1 cellular context compared by ENCODE assay signal in the genomic region with DNA sequence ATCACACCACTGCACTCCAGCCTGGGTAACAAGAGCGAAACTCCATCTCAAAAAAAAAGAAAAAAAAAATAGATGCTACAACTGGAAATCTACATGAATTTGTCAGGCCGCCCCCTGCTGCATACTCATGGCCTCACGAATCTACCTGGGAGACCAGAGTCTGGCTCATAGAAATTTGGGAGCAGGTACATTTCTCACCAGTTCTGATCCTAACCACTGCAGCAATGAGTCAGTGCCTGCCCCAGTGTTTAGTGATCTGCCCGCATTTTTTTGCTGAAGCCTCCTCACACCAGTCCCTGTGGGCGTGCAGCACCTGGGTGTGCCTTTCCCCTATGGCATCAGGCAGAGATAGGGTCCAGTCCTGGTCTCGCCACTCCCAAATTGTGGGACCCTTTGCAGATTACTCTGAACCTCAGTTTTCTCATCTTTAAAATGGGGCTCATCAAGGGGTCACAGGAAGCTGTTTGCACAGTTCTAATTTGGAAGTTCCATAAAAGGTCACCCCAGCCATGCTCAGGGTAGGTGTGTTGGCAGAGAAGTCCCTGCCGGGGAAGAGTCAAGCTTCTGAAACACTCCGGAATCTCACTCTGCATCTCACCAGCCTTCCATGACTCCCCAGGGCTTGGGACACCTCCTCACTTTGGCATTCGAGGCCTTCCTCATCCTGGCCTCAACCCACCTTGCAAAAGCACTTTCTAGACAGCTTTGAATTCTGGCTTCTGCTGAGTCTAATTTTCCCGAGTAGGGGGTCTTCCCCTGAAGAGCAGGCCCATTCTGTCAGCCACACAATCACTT.
TF ChIP-seq lines count a peak whose summit lies in the region.

No MANE protein-coding gene starts in this region.

TF ChIP-seq in endothelial cell of umbilical vein, 7 proteins besides CTCF, POLR2A, EP300 and RAD21:
- no peak for TF ChIP-seq GATA2 (IDR thresholded peaks at IDR 0.05; ENCODE audit: insufficient read depth, insufficient read length, low read depth, low read length)
- TF ChIP-seq EZH2 (IDR thresholded peaks at IDR 0.05; ENCODE audit: borderline replicate concordance, low read depth, low read length, severe bottlenecking): no peak
- no peak for TF ChIP-seq JUN (IDR thresholded peaks at IDR 0.05; ENCODE audit: borderline replicate concordance, insufficient read depth, insufficient read length, low read depth)
- no peak for TF ChIP-seq FOS (IDR thresholded peaks at IDR 0.05; ENCODE audit: borderline replicate concordance, insufficient read depth, low read length)
- no peak for TF ChIP-seq MYC (IDR thresholded peaks at IDR 0.05; ENCODE audit: low read depth, low read length)
- TF ChIP-seq, protein P1, sequence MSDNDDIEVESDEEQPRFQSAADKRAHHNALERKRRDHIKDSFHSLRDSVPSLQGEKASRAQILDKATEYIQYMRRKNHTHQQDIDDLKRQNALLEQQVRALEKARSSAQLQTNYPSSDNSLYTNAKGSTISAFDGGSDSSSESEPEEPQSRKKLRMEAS (IDR thresholded peaks at IDR 0.05; ENCODE audit: insufficient read depth, insufficient read length): no peak
- no peak for TF ChIP-seq POLR2AphosphoS5 (IDR thresholded peaks at IDR 0.05; ENCODE audit: insufficient read depth, low read depth, low read length)
TF ChIP-seq in endothelial cell of umbilical vein: peak in this region for 0.
